8 cellular contexts compared by ENCODE assay signal in the genomic region with DNA sequence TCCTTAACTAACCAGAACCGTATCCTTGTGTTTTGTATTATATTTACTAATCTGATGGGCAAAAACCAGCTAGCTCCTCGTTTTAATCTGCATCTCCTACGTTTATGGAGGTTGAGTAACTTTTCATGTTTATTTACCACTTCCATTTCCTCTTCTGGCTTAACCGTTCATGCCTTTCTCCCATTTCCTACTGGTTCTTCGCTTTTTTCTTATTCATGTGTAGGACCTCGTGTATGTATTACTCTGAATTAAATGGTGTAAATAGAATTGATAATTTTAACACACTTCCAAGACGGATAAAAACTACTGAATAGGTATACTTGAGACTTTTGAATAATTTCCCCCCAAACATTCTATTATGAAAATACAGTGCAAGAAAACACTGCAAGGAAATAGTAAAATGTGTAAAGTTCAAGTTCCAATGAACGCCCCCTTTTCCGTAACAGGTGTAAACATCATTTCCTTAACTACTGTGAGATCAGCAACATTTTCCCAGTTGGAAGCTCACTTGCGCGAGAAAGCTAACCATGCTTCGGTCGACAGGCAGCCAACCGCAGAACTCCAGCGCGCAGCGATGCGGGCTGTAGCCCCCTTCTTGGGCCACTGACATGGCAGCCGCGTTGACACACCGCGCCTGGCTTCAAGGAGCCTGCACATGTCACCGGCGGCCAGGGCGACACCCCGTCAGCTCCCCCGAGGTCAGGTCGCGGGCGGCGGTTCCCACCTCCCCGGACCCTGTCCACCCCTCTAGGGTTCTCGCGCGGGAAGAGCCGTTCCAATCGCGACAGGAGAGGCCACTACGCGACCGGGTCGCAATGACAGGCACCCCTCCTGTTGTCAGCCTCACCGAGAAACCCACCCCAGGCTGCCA. TPM values are rescaled to one million over a fixed set of nuclear protein-coding genes. Genes with fewer than 3 reads are reported as not detected.
A peak's percentile ranks its signal among the peaks of the same experiment; 100 is the strongest.
DNase-seq lines count a peak whose midpoint lies in the region; ATAC-seq and TF ChIP-seq lines count a peak whose summit lies in the region.

No MANE protein-coding gene starts in this region.

- intact Hi-C loops in CD14-positive monocyte (cut with micrococcal nuclease), result loop anchor here (2.0 to 10.0 kb wide), 4 partner anchors 39 to 1279 kb away; a partner anchor contains a TSS

- TF ChIP-seq CTCF in CD14-positive monocyte (IDR thresholded peaks at IDR 0.05), result no peak

- H3K4me1 ChIP-seq in HUES6 (ENCODE audit: control insufficient read depth, insufficient read depth, low read length), result peaks cover 10% of the 10 kb centered on the region

- H3K36me3 Mint-ChIP-seq in CD14-positive monocyte, result peaks cover 0 to 2% of the 10 kb centered on the region in 2 donors

- no peaks in the 10 kb centered on the region for H3K9me3 ChIP-seq in HUES6 (ENCODE audit: control insufficient read depth, insufficient read depth, low read depth, low read length)

- peak overlapping the region; percentile 68 for H3K9ac ChIP-seq in HUES6 (ENCODE audit: low read length)

- H3K4me3 ChIP-seq in HUES6 (ENCODE audit: low read depth, low read length), result peak overlapping the region; percentile 77

- peak; percentile 10 for ATAC-seq in GM21367 (IDR thresholded peaks at IDR 0.05; ENCODE audit: unreplicated experiment)

- peaks cover 18% of the 10 kb centered on the region for H3K27me3 ChIP-seq in HUES6 (ENCODE audit: control insufficient read depth, insufficient read depth, low read length)

- H3K9me3 Mint-ChIP-seq in CD14-positive monocyte, result no peaks in the 10 kb centered on the region

- H3K27me3 Mint-ChIP-seq in CD14-positive monocyte (ENCODE audit: low read depth in 3 of 3), result peaks cover 0 to 2% (median 0%) of the 10 kb centered on the region in 3 donors

- peaks cover 40% of the 10 kb centered on the region for H3K4me1 Mint-ChIP-seq in CD14-positive monocyte

- H3K27ac Mint-ChIP-seq in CD14-positive monocyte, result peak overlapping the region; percentile 89 to 97 (median 95)

- no peak overlapping the region for H3K27ac ChIP-seq in HUES6 (ENCODE audit: low read depth, low read length)

- H3K36me3 ChIP-seq in HUES6 (ENCODE audit: control insufficient read depth, insufficient read depth, low read length), result no peaks in the 10 kb centered on the region

- DNase-seq in CD14-positive monocyte (ENCODE audit: low spot score) (no peak), T follicular helper cell (ENCODE audit: low read depth) (peak; percentile 29), T47D (ENCODE audit: low read depth in 1 of 2, low spot score in 1 of 2) (peak; percentile 18 to 53), iris pigment epithelial cell (ENCODE audit: low read depth) (peak; percentile 47), NCI-H510A treated with DMSO at 0.1 percent for 48 hours (lab: John Stamatoyannopoulos, UW) (no peak)
- peak; percentile 37 for DNase-seq in stimulated activated CD4-positive, alpha-beta T cell treated with anti-CD3 and anti-CD28 coated beads, Interleukin-12 subunit alpha, Interleukin-12 subunit beta, amount 100 ng/mL, for 4 hours

- in situ Hi-C loops in T47D (cut with HindIII; ENCODE audit: low pct_unique_long_range_greater_than_20kb, low sequenced_read_pairs), result no loop called here

- H3K4me3 Mint-ChIP-seq in CD14-positive monocyte, result peak overlapping the region; percentile 91 to 97

RNA-seq across cellular contexts. Expression of a gene that starts 0.8 kb away (rescaled TPM):
- 10 to 100 TPM; 18.0 to 21.9 TPM for polyA plus RNA-seq in CD14-positive monocyte

Comparison
In these comparisons a context has a peak if more than half of its experiments do, and no peak if none do; other contexts are left out.
1. DNase-seq: peak in T follicular helper cell (single experiment), T47D (2 of 2), iris pigment epithelial cell (single experiment) and stimulated activated CD4-positive, alpha-beta T cell treated with anti-CD3 and anti-CD28 coated beads, Interleukin-12 subunit alpha, Interleukin-12 subunit beta, amount 100 ng/mL, for 4 hours (single experiment); none in CD14-positive monocyte (single experiment) and NCI-H510A treated with DMSO at 0.1 percent for 48 hours (single experiment).